Comparison of ENCODE assay signal across 29 cellular contexts in genomic region chr9:101991926-101992325, GRCh38.
"Had no signal": no experiment of that assay in that cellular context is flagged by ENCODE, and none has a peak within 500 bp of the region (broad histone marks: within the 10 kb centered on the region; RNA-seq: fewer than 3 reads in every experiment).

No MANE protein-coding gene starts in this region.

- FAIRE-seq: urothelium cell line had no signal

- DNase-seq: natural killer cell; occipital lobe; ovary; posterior cingulate gyrus; psoas muscle; right cardiac atrium; spleen; stimulated activated CD4-positive, alpha-beta T cell treated with anti-CD3 and anti-CD28 coated beads, Interleukin-12 subunit alpha, Interleukin-12 subunit beta, amount 100 ng/mL, for 4 hours; stimulated activated CD4-positive, alpha-beta T cell treated with anti-CD3 and anti-CD28 coated beads, Interleukin-1b, Interleukin-23, amount 100 ng/mL, for 48 hours; stimulated activated CD4-positive, alpha-beta T cell treated with anti-CD3 and anti-CD28 coated beads, Interleukin-4, amount 100 ng/mL, for 1 hour; stimulated activated CD4-positive, alpha-beta T cell treated with anti-CD3 and anti-CD28 coated beads, Interleukin-4, amount 100 ng/mL, for 4 hours; stimulated activated CD8-positive, alpha-beta memory T cell treated with anti-CD3 and anti-CD28 coated beads, Interleukin-4, amount 100 ng/mL, for 48 hours; stimulated activated naive CD4-positive, alpha-beta T cell; stimulated activated naive CD8-positive, alpha-beta T cell treated with anti-CD3 and anti-CD28 coated beads, Interleukin-15, amount 100 ng/mL, for 72 hours; stimulated activated naive CD8-positive, alpha-beta T cell treated with anti-CD3 and anti-CD28 coated beads, Interleukin-15, Interleukin-2, amounts not matched to agents 100 U/mL and 50 U/mL, for 24 hours; substantia nigra; testis; trophoblast cell; upper lobe of left lung had no signal

- H3K4me3 ChIP-seq: neural progenitor cell, ovary, psoas muscle, skin epidermis, smooth muscle cell, spleen, suprapubic skin, testis, tibial nerve, upper lobe of left lung, vagina had no signal

- H3K27ac ChIP-seq: neural progenitor cell, ovary, parathyroid adenoma, psoas muscle, skin epidermis, spleen, suprapubic skin, testis, tibial nerve, upper lobe of left lung, vagina had no signal

- H3K4me2 ChIP-seq: neural progenitor cell, smooth muscle cell had no signal

- ATAC-seq: natural killer cell; psoas muscle; right cardiac atrium; sciatic nerve; stimulated activated memory B cell treated with anti-CD40 and anti-IgM and Interleukin-4, amounts not matched to agents 10 μg/mL and 1 μg/mL and 100 μg/mL, for 72 hours; stimulated activated naive CD8-positive, alpha-beta T cell treated with anti-CD3 and anti-CD28 coated beads, Interleukin-15, amount 100 ng/mL, for 72 hours; stimulated activated naive CD8-positive, alpha-beta T cell treated with anti-CD3 and anti-CD28 coated beads, Interleukin-15, Interleukin-2, amounts not matched to agents 100 U/mL and 50 U/mL, for 24 hours had no signal

- H3K9me3 ChIP-seq: ovary, spleen, suprapubic skin, testis, tibial nerve, upper lobe of left lung, vagina had no signal

- H3K4me1 ChIP-seq: neural progenitor cell, parathyroid adenoma, psoas muscle, spleen, suprapubic skin, testis, tibial nerve, upper lobe of left lung, vagina had no signal

- H3K27me3 ChIP-seq: neural progenitor cell, ovary, spleen, suprapubic skin, testis, tibial nerve, upper lobe of left lung, vagina had no signal

- H3K36me3 ChIP-seq: neural progenitor cell, ovary, spleen, suprapubic skin, tibial nerve, upper lobe of left lung, vagina had no signal
